In the genomic region with DNA sequence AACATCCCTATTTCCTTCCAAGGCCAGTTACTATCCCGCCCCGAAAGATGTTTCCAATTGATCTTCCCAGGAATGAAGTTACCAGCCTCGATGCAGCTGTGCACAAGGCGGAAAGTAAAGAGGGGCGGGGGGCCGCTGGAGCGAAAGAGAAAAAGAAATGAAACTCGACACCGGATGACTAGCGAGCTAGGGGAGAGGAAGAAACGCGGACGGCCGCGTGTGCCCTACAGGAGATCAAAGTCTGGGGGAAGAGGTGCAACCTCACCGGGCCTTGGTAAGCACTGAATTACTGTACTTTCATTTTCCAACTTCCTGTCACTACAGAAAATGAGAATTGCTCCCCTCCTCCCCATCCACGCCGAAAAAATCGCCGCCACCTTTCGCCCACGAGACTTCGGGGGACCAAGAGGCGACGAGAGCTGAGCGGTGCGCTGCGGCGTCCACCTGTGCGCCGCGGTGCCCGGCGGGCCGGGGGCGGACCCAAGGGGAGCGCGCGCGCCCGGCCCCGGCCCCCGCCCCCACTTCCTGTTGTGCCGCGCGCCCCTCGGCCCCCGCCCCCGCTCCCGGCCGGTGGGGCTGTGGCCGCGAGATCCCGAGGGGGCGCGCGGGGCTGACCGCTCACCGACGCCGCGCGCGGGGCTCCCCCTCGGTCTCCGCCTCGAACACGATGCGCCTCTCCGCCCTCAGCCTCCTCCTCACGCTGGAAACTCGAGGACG, we compare ENCODE assay signal across 8 cellular contexts. TPM values are rescaled to one million over a fixed set of nuclear protein-coding genes. Genes with fewer than 3 reads are reported as not detected.
A peak's percentile ranks its signal among the peaks of the same experiment; 100 is the strongest.
DNase-seq lines count a peak whose midpoint lies in the region; ATAC-seq and TF ChIP-seq lines count a peak whose summit lies in the region.

No MANE protein-coding gene starts in this region.

- DNase-seq in AML-193 (lab: John Stamatoyannopoulos, UW) (peak; percentile 26 to 48), NCI-H446 (lab: John Stamatoyannopoulos, UW) (peak; percentile 49 to 70), kidney epithelial cell (ENCODE audit: low read depth) (no peak)
- DNase-seq in central memory CD8-positive, alpha-beta T cell (ENCODE audit: low spot score in 2 of 2), result peak; percentile 61 to 85
- DNase-seq in stimulated activated CD4-positive, alpha-beta T cell treated with anti-CD3 and anti-CD28 coated beads, Interleukin-1b, Interleukin-23, amount 100 ng/mL, for 1 hour (ENCODE audit: low read depth in 2 of 2), result peak; percentile 48 to 49

- H3K4me3 Mint-ChIP-seq in central memory CD8-positive, alpha-beta T cell, result peak overlapping the region; percentile 87

- H3K4me3 ChIP-seq in kidney epithelial cell (ENCODE audit: low read depth, low read length), result peak overlapping the region; percentile 57

- H3K36me3 ChIP-seq in kidney epithelial cell (ENCODE audit: control insufficient read depth, insufficient read depth, low read length), result no peaks in the 10 kb centered on the region

- peak; percentile 59 for ATAC-seq in HG03378 (IDR thresholded peaks at IDR 0.05; ENCODE audit: unreplicated experiment)
- peak; percentile 78 to 79 for ATAC-seq in activated CD4-positive, CD25-positive, alpha-beta regulatory T cell treated with anti-CD3 and anti-CD28 coated beads, Interleukin-2, amount 50 U/mL, for 24 hours
- ATAC-seq in central memory CD8-positive, alpha-beta T cell (replicated peaks; ENCODE audit: extremely low read depth, poor library complexity, severe bottlenecking), result peak; percentile 80

- TF ChIP-seq POLR2A in GM19193 (IDR thresholded peaks at IDR 0.05; ENCODE audit: extremely low read depth, insufficient read depth, insufficient read length), result peak; percentile 70

- peak overlapping the region; percentile 88 for H3K27ac Mint-ChIP-seq in central memory CD8-positive, alpha-beta T cell (ENCODE audit: low read depth)

- H3K4me1 Mint-ChIP-seq in central memory CD8-positive, alpha-beta T cell, result peaks cover 46% of the 10 kb centered on the region

- TF ChIP-seq CTCF in kidney epithelial cell (IDR thresholded peaks at IDR 0.05; ENCODE audit: insufficient read depth, low read length, poor library complexity, severe bottlenecking), result no peak

- H3K27me3 Mint-ChIP-seq in central memory CD8-positive, alpha-beta T cell, result no peaks in the 10 kb centered on the region

- H3K36me3 Mint-ChIP-seq in central memory CD8-positive, alpha-beta T cell (ENCODE audit: insufficient read depth), result peaks cover 25% of the 10 kb centered on the region

- H3K9me3 Mint-ChIP-seq in central memory CD8-positive, alpha-beta T cell, result no peaks in the 10 kb centered on the region

- H3K27me3 ChIP-seq in kidney epithelial cell (ENCODE audit: control insufficient read depth, insufficient read depth, low read length), result no peaks in the 10 kb centered on the region

RNA-seq across cellular contexts. Expression of gene ELK4, which starts 0.6 kb away (rescaled TPM):
- total RNA-seq in kidney epithelial cell, result 16.1 and 16.7 TPM in 2 replicates

RNA-seq across cellular contexts. Expression of gene SLC45A3, which starts 49.1 kb away (rescaled TPM):
- 8.5 and 9.3 TPM in 2 replicates for total RNA-seq in kidney epithelial cell
